ENCODE assay signal across 8 cellular contexts in the genomic region with DNA sequence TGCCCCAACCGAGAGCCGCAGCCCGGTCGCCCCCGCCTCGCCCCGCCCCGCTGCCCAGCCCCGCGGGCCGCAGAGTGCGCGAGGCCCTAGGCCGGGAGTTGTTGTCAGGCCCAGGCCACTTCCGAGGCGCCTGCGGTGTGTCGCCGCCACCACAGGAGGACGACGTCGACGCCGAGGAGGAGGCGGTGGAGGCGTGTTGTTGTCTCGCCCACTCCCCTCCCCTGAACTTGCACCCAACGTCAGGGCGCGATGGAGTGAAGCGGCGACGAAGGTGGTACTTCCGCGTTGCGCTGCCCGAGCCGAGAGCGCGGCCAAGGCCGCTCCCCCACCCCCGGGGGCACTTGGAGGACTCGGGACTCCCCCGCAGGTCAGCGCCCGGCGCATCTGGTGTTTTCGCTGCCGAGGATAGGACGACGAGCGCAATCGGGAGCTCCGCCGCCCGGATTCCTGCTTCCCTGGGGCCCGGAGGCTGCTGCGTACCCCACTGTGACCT. TPM values are rescaled to one million over a fixed set of nuclear protein-coding genes. Genes with fewer than 3 reads are reported as not detected.
DNase-seq lines count a peak whose midpoint lies in the region; ATAC-seq, FAIRE-seq and TF ChIP-seq lines count a peak whose summit lies in the region.

Gene CDK13, plus strand, starts transcription at position 277 of the 493 bp plus-strand sequence. CDS start 386 bp downstream, outside the sequence.

- peaks cover 2% of the 10 kb centered on the region for H3K9me3 Mint-ChIP-seq in astrocyte (ENCODE audit: unreplicated experiment)

- peak within 1 kb of the TSS; percentile 99 for H3K4me3 Mint-ChIP-seq in astrocyte (ENCODE audit: unreplicated experiment)

- no peaks in the 10 kb centered on the region for H3K27me3 Mint-ChIP-seq in astrocyte (ENCODE audit: low read depth, unreplicated experiment)

- peak; percentile 28 for ATAC-seq in HG02623 (IDR thresholded peaks at IDR 0.05; ENCODE audit: unreplicated experiment)
- ATAC-seq in sciatic nerve, result peak; percentile 69

- H2AFZ ChIP-seq in astrocyte (ENCODE audit: low read depth, low read length), result peak within 1 kb of the TSS; percentile 94

- intact Hi-C loops in sciatic nerve (cut with DNase I), result no loop called here

- peaks cover 11% of the 10 kb centered on the region for H3K4me1 ChIP-seq in astrocyte (ENCODE audit: insufficient read depth, low read length)

- H4K20me1 ChIP-seq in astrocyte (ENCODE audit: insufficient read depth, low read length), result peaks cover 38% of the 10 kb centered on the region

- peak within 1 kb of the TSS; percentile 96 for H3K9ac ChIP-seq in astrocyte (ENCODE audit: low read length)

- TF ChIP-seq POLR2A in GM12891 (IDR thresholded peaks at IDR 0.05; ENCODE audit: low read depth, low read length), result peak; percentile 89

- H3K9me3 ChIP-seq in astrocyte (ENCODE audit: insufficient read depth, low read depth, low read length), result no peaks in the 10 kb centered on the region

- H3K36me3 Mint-ChIP-seq in astrocyte (ENCODE audit: low read depth, unreplicated experiment), result peaks cover 5% of the 10 kb centered on the region

- DNase-seq in GM12891 (ENCODE audit: insufficient read length, low spot score) (peak; percentile 68), NCI-H128 (lab: John Stamatoyannopoulos, UW; ENCODE audit: unreplicated experiment) (peak; percentile 69), T-helper 22 cell (ENCODE audit: low read depth) (peak; percentile 92), astrocyte (ENCODE audit: low read depth) (peak; percentile 58), hippocampal formation (lab: John Stamatoyannopoulos, UW) (peak; percentile 81 to 82), sciatic nerve (ENCODE audit: low spot score) (peak; percentile 87), cortex of kidney (lab: John Stamatoyannopoulos, UW) (no peak)

- H3K27ac Mint-ChIP-seq in astrocyte (ENCODE audit: unreplicated experiment), result peak within 1 kb of the TSS; percentile 100

- no peaks in the 10 kb centered on the region for H3K36me3 ChIP-seq in astrocyte (ENCODE audit: insufficient read depth, low read length)

- peaks cover 51% of the 10 kb centered on the region for H3K79me2 ChIP-seq in astrocyte (ENCODE audit: insufficient read depth, low read length)

- TF ChIP-seq CTCF in astrocyte (IDR thresholded peaks at IDR 0.05; ENCODE audit: insufficient read depth, low read depth, low read length), result no peak

- H3K4me2 ChIP-seq in astrocyte (ENCODE audit: low read length), result peak within 1 kb of the TSS; percentile 97

- peak within 1 kb of the TSS; percentile 93 for H3K27ac ChIP-seq in astrocyte (ENCODE audit: low read depth, low read length)

- H3K4me3 ChIP-seq in astrocyte (ENCODE audit: insufficient read depth, low read depth, low read length), result peak within 1 kb of the TSS; percentile 93

- H3K27me3 ChIP-seq in astrocyte (ENCODE audit: insufficient read depth, low read length), result no peaks in the 10 kb centered on the region

- FAIRE-seq in GM12891 (lab: Jason Lieb, UNC), result no peak
- no peak for FAIRE-seq in astrocyte (lab: Jason Lieb, UNC)

- peaks cover 11% of the 10 kb centered on the region for H3K4me1 Mint-ChIP-seq in astrocyte (ENCODE audit: low read depth, unreplicated experiment)

TF ChIP-seq in GM12891, 5 proteins besides CTCF, POLR2A, EP300 and RAD21:
- no peak for TF ChIP-seq SPI1 (IDR thresholded peaks at IDR 0.05; ENCODE audit: low read depth, low read length)
- TF ChIP-seq POU2F2 (IDR thresholded peaks at IDR 0.05; ENCODE audit: low read depth, low read length), result no peak; the same call in 1 of the 2 replicates
- TF ChIP-seq POLR2AphosphoS5 (IDR thresholded peaks at IDR 0.05; ENCODE audit: low read depth, low read length), result peak; percentile 75; the same call in 1 of the 2 replicates

RNA-seq across cellular contexts. Expression of gene CDK13, which starts in this region (rescaled TPM):
- polyA plus RNA-seq in GM12891 (2012; ENCODE audit: low read depth, missing spikeins), result 14.7 TPM
- total RNA-seq in astrocyte (43.7 and 45.3 TPM in 2 replicates), sciatic nerve (77.7 TPM)
